Comparison of ENCODE assay signal across 1 cellular context in genomic region chr1:214331827-214332423, GRCh38.
TF ChIP-seq lines count a peak whose summit lies in the region.

No MANE protein-coding gene starts in this region.

TF ChIP-seq in H1, 55 proteins besides CTCF, POLR2A, EP300 and RAD21 (continued from another document):
- TF ChIP-seq GTF2F1 (IDR thresholded peaks at IDR 0.05; ENCODE audit: borderline replicate concordance, low read depth, low read length) (no peak), TAF7 (optimal IDR thresholded peaks at IDR 0.05; ENCODE audit: borderline replicate concordance, low read depth, low read length) (no peak), SAP30 (IDR thresholded peaks at IDR 0.05; ENCODE audit: insufficient read depth, insufficient replicate concordance, low read length) (no peak), PHF8 (conservative IDR thresholded peaks at IDR 0.05; ENCODE audit: low read depth, low read length) (no peak), HDAC6 (IDR thresholded peaks at IDR 0.05; ENCODE audit: low read depth, low read length) (no peak), EGR1 (IDR thresholded peaks at IDR 0.05; ENCODE audit: borderline replicate concordance, low read depth, low read length) (no peak), SIRT6 (IDR thresholded peaks at IDR 0.05; ENCODE audit: low read length) (no peak), BRCA1 (IDR thresholded peaks at IDR 0.05; ENCODE audit: low read depth, low read length) (no peak), TBP (IDR thresholded peaks at IDR 0.05; ENCODE audit: low read depth, low read length) (no peak), TCF12 (IDR thresholded peaks at IDR 0.05; ENCODE audit: low read depth, low read length) (no peak), ATF2 (IDR thresholded peaks at IDR 0.05; ENCODE audit: low read length) (no peak)
